ENCODE assay signal across 1 cellular context in the genomic region with DNA sequence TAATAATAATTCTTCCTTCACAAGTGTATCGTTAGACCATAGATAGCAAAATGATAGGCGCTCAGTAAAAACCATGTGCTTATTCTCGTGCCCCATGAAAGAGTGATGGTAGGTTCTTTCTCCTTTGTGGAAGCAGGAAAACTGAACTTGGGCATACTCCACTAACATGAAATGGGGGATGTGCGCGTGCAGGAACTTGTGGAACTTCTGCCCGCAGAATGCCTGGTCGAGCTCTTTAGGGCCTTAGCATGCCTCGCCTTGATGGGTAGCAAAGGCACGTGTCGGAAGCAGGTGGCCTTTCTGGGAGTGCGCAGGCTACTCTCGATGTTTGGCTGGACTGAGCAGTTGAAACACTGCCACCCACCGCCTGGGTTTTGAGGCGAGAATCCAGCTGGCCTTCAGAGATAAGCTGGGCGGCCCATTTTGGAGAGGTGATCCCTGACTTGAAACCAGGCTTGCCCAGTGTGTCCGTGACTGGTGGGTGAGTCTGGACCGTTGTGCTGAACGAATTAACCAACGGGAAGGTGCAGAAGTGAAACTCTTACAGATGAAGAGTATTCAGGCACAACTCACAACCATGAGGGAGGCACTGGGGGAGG.
A peak's percentile ranks its signal among the peaks of the same experiment; 100 is the strongest.
TF ChIP-seq lines count a peak whose summit lies in the region.

No MANE protein-coding gene starts in this region.

TF ChIP-seq in K562, 482 proteins besides CTCF, POLR2A, EP300 and RAD21 (continued from another document and continues in another):
- 0 out of 2 replicates have a peak, but pooled peaks have one; percentile 52 for TF ChIP-seq RREB1 (CRISPR knock-in tag; IDR thresholded peaks at IDR 0.05)
- no peak for TF ChIP-seq CCNT2 (IDR thresholded peaks at IDR 0.05; ENCODE audit: borderline replicate concordance, extremely low read depth, insufficient read length, low read depth, low read length)
- TF ChIP-seq, protein P1, sequence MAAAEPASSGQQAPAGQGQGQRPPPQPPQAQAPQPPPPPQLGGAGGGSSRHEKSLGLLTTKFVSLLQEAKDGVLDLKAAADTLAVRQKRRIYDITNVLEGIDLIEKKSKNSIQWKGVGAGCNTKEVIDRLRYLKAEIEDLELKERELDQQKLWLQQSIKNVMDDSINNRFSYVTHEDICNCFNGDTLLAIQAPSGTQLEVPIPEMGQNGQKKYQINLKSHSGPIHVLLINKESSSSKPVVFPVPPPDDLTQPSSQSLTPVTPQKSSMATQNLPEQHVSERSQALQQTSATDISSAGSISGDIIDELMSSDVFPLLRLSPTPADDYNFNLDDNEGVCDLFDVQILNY (CRISPR knock-in tag; IDR thresholded peaks at IDR 0.05), result 0 out of 2 replicates have a peak, but pooled peaks have one; percentile 71
- TF ChIP-seq MYNN (IDR thresholded peaks at IDR 0.05), result peak; percentile 78
- TF ChIP-seq MYNN (CRISPR knock-in tag; IDR thresholded peaks at IDR 0.05), result no peak
- TF ChIP-seq, protein P2, sequence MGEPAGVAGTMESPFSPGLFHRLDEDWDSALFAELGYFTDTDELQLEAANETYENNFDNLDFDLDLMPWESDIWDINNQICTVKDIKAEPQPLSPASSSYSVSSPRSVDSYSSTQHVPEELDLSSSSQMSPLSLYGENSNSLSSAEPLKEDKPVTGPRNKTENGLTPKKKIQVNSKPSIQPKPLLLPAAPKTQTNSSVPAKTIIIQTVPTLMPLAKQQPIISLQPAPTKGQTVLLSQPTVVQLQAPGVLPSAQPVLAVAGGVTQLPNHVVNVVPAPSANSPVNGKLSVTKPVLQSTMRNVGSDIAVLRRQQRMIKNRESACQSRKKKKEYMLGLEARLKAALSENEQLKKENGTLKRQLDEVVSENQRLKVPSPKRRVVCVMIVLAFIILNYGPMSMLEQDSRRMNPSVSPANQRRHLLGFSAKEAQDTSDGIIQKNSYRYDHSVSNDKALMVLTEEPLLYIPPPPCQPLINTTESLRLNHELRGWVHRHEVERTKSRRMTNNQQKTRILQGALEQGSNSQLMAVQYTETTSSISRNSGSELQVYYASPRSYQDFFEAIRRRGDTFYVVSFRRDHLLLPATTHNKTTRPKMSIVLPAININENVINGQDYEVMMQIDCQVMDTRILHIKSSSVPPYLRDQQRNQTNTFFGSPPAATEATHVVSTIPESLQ (CRISPR knock-in tag; IDR thresholded peaks at IDR 0.05), result peak; percentile 96
- TF ChIP-seq HNRNPK (IDR thresholded peaks at IDR 0.05; ENCODE audit: low read depth, low read length, poor library complexity, severe bottlenecking), result no peak
- no peak for TF ChIP-seq TGIF2 (CRISPR knock-in tag; IDR thresholded peaks at IDR 0.05)
- TF ChIP-seq, protein P3, sequence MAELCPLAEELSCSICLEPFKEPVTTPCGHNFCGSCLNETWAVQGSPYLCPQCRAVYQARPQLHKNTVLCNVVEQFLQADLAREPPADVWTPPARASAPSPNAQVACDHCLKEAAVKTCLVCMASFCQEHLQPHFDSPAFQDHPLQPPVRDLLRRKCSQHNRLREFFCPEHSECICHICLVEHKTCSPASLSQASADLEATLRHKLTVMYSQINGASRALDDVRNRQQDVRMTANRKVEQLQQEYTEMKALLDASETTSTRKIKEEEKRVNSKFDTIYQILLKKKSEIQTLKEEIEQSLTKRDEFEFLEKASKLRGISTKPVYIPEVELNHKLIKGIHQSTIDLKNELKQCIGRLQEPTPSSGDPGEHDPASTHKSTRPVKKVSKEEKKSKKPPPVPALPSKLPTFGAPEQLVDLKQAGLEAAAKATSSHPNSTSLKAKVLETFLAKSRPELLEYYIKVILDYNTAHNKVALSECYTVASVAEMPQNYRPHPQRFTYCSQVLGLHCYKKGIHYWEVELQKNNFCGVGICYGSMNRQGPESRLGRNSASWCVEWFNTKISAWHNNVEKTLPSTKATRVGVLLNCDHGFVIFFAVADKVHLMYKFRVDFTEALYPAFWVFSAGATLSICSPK (IDR thresholded peaks at IDR 0.05; ENCODE audit: borderline replicate concordance), result no peak
- no peak for TF ChIP-seq ZNF347 (CRISPR knock-in tag; IDR thresholded peaks at IDR 0.05; ENCODE audit: low read depth)
- TF ChIP-seq, protein P4, sequence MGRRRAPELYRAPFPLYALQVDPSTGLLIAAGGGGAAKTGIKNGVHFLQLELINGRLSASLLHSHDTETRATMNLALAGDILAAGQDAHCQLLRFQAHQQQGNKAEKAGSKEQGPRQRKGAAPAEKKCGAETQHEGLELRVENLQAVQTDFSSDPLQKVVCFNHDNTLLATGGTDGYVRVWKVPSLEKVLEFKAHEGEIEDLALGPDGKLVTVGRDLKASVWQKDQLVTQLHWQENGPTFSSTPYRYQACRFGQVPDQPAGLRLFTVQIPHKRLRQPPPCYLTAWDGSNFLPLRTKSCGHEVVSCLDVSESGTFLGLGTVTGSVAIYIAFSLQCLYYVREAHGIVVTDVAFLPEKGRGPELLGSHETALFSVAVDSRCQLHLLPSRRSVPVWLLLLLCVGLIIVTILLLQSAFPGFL (CRISPR knock-in tag; IDR thresholded peaks at IDR 0.05), result no peak
- no peak for TF ChIP-seq PTBP1 (IDR thresholded peaks at IDR 0.05; ENCODE audit: low read depth, low read length)
- no peak for TF ChIP-seq ZNF224 (CRISPR knock-in tag; IDR thresholded peaks at IDR 0.05)
- TF ChIP-seq TBL1XR1 (IDR thresholded peaks at IDR 0.05; ENCODE audit: low read length in 2 of 2), result 0 out of 4 replicates have a peak, but pooled peaks of 1 of the 2 experiments have one; percentile 49
- TF ChIP-seq CUX1 (CRISPR knock-in tag; IDR thresholded peaks at IDR 0.05), result no peak
- no peak for TF ChIP-seq ZNF436 (CRISPR knock-in tag; IDR thresholded peaks at IDR 0.05)
- no peak for TF ChIP-seq NCOA1 (IDR thresholded peaks at IDR 0.05; ENCODE audit: low read depth)
- TF ChIP-seq STAT5B (CRISPR knock-in tag; IDR thresholded peaks at IDR 0.05), result no peak
- TF ChIP-seq XRCC5 (IDR thresholded peaks at IDR 0.05; ENCODE audit: low read depth, low read length), result 0 out of 2 replicates have a peak, but pooled peaks have one; percentile 48
- no peak for TF ChIP-seq ZNF239 (CRISPR knock-in tag; IDR thresholded peaks at IDR 0.05)
- TF ChIP-seq KAT7 (CRISPR knock-in tag; IDR thresholded peaks at IDR 0.05; ENCODE audit: borderline replicate concordance), result peak; percentile 65; the same call in 1 of the 2 replicates
- no peak for TF ChIP-seq ZNF311 (CRISPR knock-in tag; IDR thresholded peaks at IDR 0.05)
- TF ChIP-seq PTRF (tag; IDR thresholded peaks at IDR 0.05), result no peak
- TF ChIP-seq TCF3 (CRISPR knock-in tag; IDR thresholded peaks at IDR 0.05), result peak; percentile 93
- no peak for TF ChIP-seq KDM4B (IDR thresholded peaks at IDR 0.05; ENCODE audit: borderline replicate concordance in 2 of 2, low read depth in 1 of 2)
- TF ChIP-seq HOXB6 (CRISPR knock-in tag; IDR thresholded peaks at IDR 0.05; ENCODE audit: borderline replicate concordance), result no peak
- 0 out of 2 replicates have a peak, but pooled peaks have one; percentile 4 for TF ChIP-seq ELF4 (CRISPR knock-in tag; IDR thresholded peaks at IDR 0.05)
- TF ChIP-seq PPARD (CRISPR knock-in tag; IDR thresholded peaks at IDR 0.05), result no peak
- TF ChIP-seq POLR2AphosphoS5 (IDR thresholded peaks at IDR 0.05; ENCODE audit: control insufficient read depth, insufficient read depth, low read depth, low read length), result peak; percentile 69; the same call in 1 of the 2 replicates
- peak; percentile 36; the same call in 1 of the 2 replicates for TF ChIP-seq JUN (IDR thresholded peaks at IDR 0.05; ENCODE audit: borderline replicate concordance, low read depth, low read length)
- no peak for TF ChIP-seq JUN (CRISPR knock-in tag; IDR thresholded peaks at IDR 0.05; ENCODE audit: borderline replicate concordance)
- peak in 1 of 2 experiments; percentile 58; a peak in 1 of 4 replicates for TF ChIP-seq ARNT (IDR thresholded peaks at IDR 0.05)
- TF ChIP-seq TARDBP (IDR thresholded peaks at IDR 0.05), result no peak
- TF ChIP-seq TSC22D4 (tag; IDR thresholded peaks at IDR 0.05), result no peak
